Comparison of ENCODE assay signal across 10 cellular contexts in the genomic region with DNA sequence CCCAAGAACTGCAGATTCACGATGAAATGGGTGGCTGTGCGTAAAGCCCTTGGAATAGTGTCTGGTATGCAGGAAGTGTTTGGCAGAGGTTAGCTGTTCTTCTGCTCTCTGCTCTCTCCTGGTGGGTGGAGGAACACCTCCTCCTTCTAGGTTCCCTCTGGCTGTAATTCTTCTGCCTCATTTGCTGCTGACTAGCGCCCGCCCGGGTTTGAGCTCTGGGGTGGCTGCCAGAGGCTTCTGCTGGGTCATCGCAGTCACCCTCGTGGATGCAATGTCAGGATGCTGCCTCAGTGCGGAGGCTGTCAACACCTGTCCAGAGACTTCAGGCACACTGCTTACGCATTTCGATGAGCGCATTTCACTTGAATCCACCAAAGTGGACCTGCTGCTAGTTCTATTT. TPM values are rescaled to one million over a fixed set of nuclear protein-coding genes. Genes with fewer than 3 reads are reported as not detected.
DNase-seq lines count a peak whose midpoint lies in the region; ATAC-seq and TF ChIP-seq lines count a peak whose summit lies in the region.
"Had no signal": no experiment of that assay in that cellular context is flagged by ENCODE, and none has a peak within 500 bp of the region (broad histone marks: within the 10 kb centered on the region; RNA-seq: fewer than 3 reads in every experiment).

No MANE protein-coding gene starts in this region.

- H3K4me3 Mint-ChIP-seq in T-helper 1 cell treated with Interleukin-12 subunit alpha and Interleukin-12 subunit beta and Interleukin-4 antibody, amounts not matched to agents 30 μg/mL and 1 μg/mL, for 36 hours = peak overlapping the region; percentile 35

- H3K9me2 ChIP-seq in Karpas-422 (replicated peaks; ENCODE audit: insufficient read depth, low read length) = no peaks in the 10 kb centered on the region

- peaks cover 100% of the 10 kb centered on the region for H3K79me2 ChIP-seq in Karpas-422 (ENCODE audit: low read length)

- H4K20me1 ChIP-seq in Karpas-422 (ENCODE audit: insufficient read depth, low read depth, low read length) = peaks cover 73% of the 10 kb centered on the region

- no peak for ATAC-seq in HG03571 (IDR thresholded peaks at IDR 0.05; ENCODE audit: unreplicated experiment)

- no peaks in the 10 kb centered on the region for H3K9me3 Mint-ChIP-seq in T-helper 1 cell treated with Interleukin-12 subunit alpha and Interleukin-12 subunit beta and Interleukin-4 antibody, amounts not matched to agents 30 μg/mL and 1 μg/mL, for 36 hours

- no peaks in the 10 kb centered on the region for H3K27me3 Mint-ChIP-seq in T-helper 1 cell treated with Interleukin-12 subunit alpha and Interleukin-12 subunit beta and Interleukin-4 antibody, amounts not matched to agents 30 μg/mL and 1 μg/mL, for 36 hours (ENCODE audit: low read depth)

- peaks cover 49% of the 10 kb centered on the region for H3K36me3 Mint-ChIP-seq in T-helper 1 cell treated with Interleukin-12 subunit alpha and Interleukin-12 subunit beta and Interleukin-4 antibody, amounts not matched to agents 30 μg/mL and 1 μg/mL, for 36 hours (ENCODE audit: low read depth)

- no peak overlapping the region for H3K27ac ChIP-seq in Karpas-422 (ENCODE audit: low read length)
- H3K27ac ChIP-seq: WERI-Rb-1 had no signal

- H3K27me3 ChIP-seq in Karpas-422 (ENCODE audit: low read length) (no peaks in the 10 kb centered on the region), H7 (ENCODE audit: control insufficient read depth, insufficient read depth, low read length) (no peaks in the 10 kb centered on the region)

- no peaks in the 10 kb centered on the region for H3K9me3 ChIP-seq in Karpas-422 (ENCODE audit: low read length)
- H3K9me3 ChIP-seq: esophagus squamous epithelium had no signal

- H3K4me3 ChIP-seq in Karpas-422 (ENCODE audit: low read length) (no peak overlapping the region), cardiac fibroblast (replicated peaks in 1 of 2; ENCODE audit: low read depth in 2 of 2, low read length in 2 of 2) (no peak overlapping the region), retinal pigment epithelial cell (ENCODE audit: low read length) (no peak overlapping the region), H7 (ENCODE audit: insufficient read depth, low read depth, low read length) (no peak overlapping the region)
- H3K4me3 ChIP-seq: esophagus squamous epithelium had no signal

- DNase-seq in T-helper 1 cell = no peak
- DNase-seq in Karpas-422 = no peak
- peak; percentile 37 to 67 for DNase-seq in cardiac fibroblast (ENCODE audit: low read depth in 2 of 2)
- no peak for DNase-seq in retinal pigment epithelial cell (ENCODE audit: low read depth)
- DNase-seq in nucleus accumbens (lab: John Stamatoyannopoulos, UW) = no peak
- DNase-seq in H7 = no peak
- DNase-seq: esophagus squamous epithelium, WERI-Rb-1 had no signal

- peak overlapping the region; percentile 7 for H3K4me2 ChIP-seq in Karpas-422 (ENCODE audit: low read depth, low read length, poor library complexity, severe bottlenecking)

- peak overlapping the region; percentile 93 for H3K27ac Mint-ChIP-seq in T-helper 1 cell treated with Interleukin-12 subunit alpha and Interleukin-12 subunit beta and Interleukin-4 antibody, amounts not matched to agents 30 μg/mL and 1 μg/mL, for 36 hours

- peaks cover 12% of the 10 kb centered on the region for H3K36me3 ChIP-seq in Karpas-422 (ENCODE audit: insufficient read depth, low read length)
- H3K36me3 ChIP-seq in H7 (replicated peaks; ENCODE audit: control insufficient read depth, insufficient read depth, low read length) = no peaks in the 10 kb centered on the region
- H3K36me3 ChIP-seq: esophagus squamous epithelium, WERI-Rb-1 had no signal

- TF ChIP-seq CTCF in cardiac fibroblast (IDR thresholded peaks at IDR 0.05; ENCODE audit: low read depth, low read length) = no peak
- TF ChIP-seq CTCF in retinal pigment epithelial cell (conservative IDR thresholded peaks at IDR 0.05; ENCODE audit: low read depth, low read length) = peak; percentile 10

- peaks cover 63% of the 10 kb centered on the region for H3K4me1 ChIP-seq in Karpas-422 (ENCODE audit: low read length)

- H3K9ac ChIP-seq in Karpas-422 (ENCODE audit: low read length) = no peak overlapping the region

- H2AFZ ChIP-seq in Karpas-422 (ENCODE audit: low read length) = no peak overlapping the region

- peaks cover 86% of the 10 kb centered on the region for H3K4me1 Mint-ChIP-seq in T-helper 1 cell treated with Interleukin-12 subunit alpha and Interleukin-12 subunit beta and Interleukin-4 antibody, amounts not matched to agents 30 μg/mL and 1 μg/mL, for 36 hours (ENCODE audit: low read depth)

RNA-seq across cellular contexts. Expression of a gene that starts 11.7 kb away (rescaled TPM):
- total RNA-seq in Karpas-422 (2014; rRNA removed; shearing (Covaris generic); ENCODE audit: low replicate concordance) = 199 and 255 TPM in 2 replicates
- total RNA-seq in H7 (2014; rRNA removed; shearing (Covaris generic)) = 2.6 and 3.3 TPM in 2 replicates

Comparison
In these comparisons a context has a peak if more than half of its experiments do, and no peak if none do; other contexts are left out.
1. DNase-seq: peak in cardiac fibroblast (2 of 2); none in T-helper 1 cell (0 of 5), Karpas-422 (single experiment), retinal pigment epithelial cell (single experiment), nucleus accumbens (0 of 56) and H7 (single experiment).
2. RNA of a gene that starts 11.7 kb away (total RNA-seq): 199 to 255 TPM in Karpas-422; 2.6 to 3.3 TPM in H7; every median in the first group is over 10 times any median in the second.